Comparison of ENCODE assay signal across 8 cellular contexts in genomic region chr11:72080326-72081183, GRCh38. TPM values are rescaled to one million over a fixed set of nuclear protein-coding genes. Genes with fewer than 3 reads are reported as not detected.
A peak's percentile ranks its signal among the peaks of the same experiment; 100 is the strongest.
DNase-seq lines count a peak whose midpoint lies in the region; ATAC-seq and TF ChIP-seq lines count a peak whose summit lies in the region.

TSS of gene LRRC51 (plus strand) at chr11:72080850. CDS start at chr11:72089084, 8,234 bp downstream.
A gene with protein sequence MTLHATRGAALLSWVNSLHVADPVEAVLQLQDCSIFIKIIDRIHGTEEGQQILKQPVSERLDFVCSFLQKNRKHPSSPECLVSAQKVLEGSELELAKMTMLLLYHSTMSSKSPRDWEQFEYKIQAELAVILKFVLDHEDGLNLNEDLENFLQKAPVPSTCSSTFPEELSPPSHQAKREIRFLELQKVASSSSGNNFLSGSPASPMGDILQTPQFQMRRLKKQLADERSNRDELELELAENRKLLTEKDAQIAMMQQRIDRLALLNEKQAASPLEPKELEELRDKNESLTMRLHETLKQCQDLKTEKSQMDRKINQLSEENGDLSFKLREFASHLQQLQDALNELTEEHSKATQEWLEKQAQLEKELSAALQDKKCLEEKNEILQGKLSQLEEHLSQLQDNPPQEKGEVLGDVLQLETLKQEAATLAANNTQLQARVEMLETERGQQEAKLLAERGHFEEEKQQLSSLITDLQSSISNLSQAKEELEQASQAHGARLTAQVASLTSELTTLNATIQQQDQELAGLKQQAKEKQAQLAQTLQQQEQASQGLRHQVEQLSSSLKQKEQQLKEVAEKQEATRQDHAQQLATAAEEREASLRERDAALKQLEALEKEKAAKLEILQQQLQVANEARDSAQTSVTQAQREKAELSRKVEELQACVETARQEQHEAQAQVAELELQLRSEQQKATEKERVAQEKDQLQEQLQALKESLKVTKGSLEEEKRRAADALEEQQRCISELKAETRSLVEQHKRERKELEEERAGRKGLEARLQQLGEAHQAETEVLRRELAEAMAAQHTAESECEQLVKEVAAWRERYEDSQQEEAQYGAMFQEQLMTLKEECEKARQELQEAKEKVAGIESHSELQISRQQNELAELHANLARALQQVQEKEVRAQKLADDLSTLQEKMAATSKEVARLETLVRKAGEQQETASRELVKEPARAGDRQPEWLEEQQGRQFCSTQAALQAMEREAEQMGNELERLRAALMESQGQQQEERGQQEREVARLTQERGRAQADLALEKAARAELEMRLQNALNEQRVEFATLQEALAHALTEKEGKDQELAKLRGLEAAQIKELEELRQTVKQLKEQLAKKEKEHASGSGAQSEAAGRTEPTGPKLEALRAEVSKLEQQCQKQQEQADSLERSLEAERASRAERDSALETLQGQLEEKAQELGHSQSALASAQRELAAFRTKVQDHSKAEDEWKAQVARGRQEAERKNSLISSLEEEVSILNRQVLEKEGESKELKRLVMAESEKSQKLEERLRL (N-terminal part only) (minus strand): TSS chr11:72080542. CDS start chr11:72035943, 44,599 bp downstream.

- no peaks in the 10 kb centered on the region for H3K27me3 ChIP-seq in vagina

- intact Hi-C loops in vagina (cut with DNase I), result loop anchor here (2.0 kb wide), 1 partner anchor 40 kb away; no protein-coding TSS in a partner anchor

- H3K4me3 ChIP-seq in astrocyte of the cerebellum (ENCODE audit: low read depth, low read length), result peak within 1 kb of the TSS; percentile 74
- peak within 1 kb of the TSS; percentile 68 to 75 for H3K4me3 ChIP-seq in vagina

- in situ Hi-C loops in astrocyte of the cerebellum (cut with HindIII; ENCODE audit: low sequenced_read_pairs), result no loop called here

- DNase-seq in NCI-H2029 (lab: John Stamatoyannopoulos, UW) (peak; percentile 99), T-helper 9 cell (peak; percentile 97), astrocyte of the cerebellum (ENCODE audit: low read depth) (peak; percentile 100), hepatic stellate cell (ENCODE audit: low spot score) (peak; percentile 92), putamen (ENCODE audit: low spot score) (peak; percentile 100), vagina (ENCODE audit: extremely low spot score in 2 of 2) (peak; percentile 100)

- ATAC-seq in GM18508 (IDR thresholded peaks at IDR 0.05; ENCODE audit: insufficient read depth, unreplicated experiment) (peak; percentile 82), HG02981 (IDR thresholded peaks at IDR 0.05; ENCODE audit: unreplicated experiment) (peak; percentile 93)

- TF ChIP-seq CTCF in astrocyte of the cerebellum (IDR thresholded peaks at IDR 0.05; ENCODE audit: low read depth, low read length, missing control alignments) (no peak), vagina (IDR thresholded peaks at IDR 0.05) (no peak)

- no peaks in the 10 kb centered on the region for H3K9me3 ChIP-seq in vagina

- H3K36me3 ChIP-seq in vagina, result peaks cover 0 to 4% of the 10 kb centered on the region in 2 donors

- peak within 1 kb of the TSS; percentile 91 for H3K27ac ChIP-seq in vagina

- peaks cover 30% of the 10 kb centered on the region for H3K4me1 ChIP-seq in vagina

- peak in 1 of 2 donors; percentile 61 for TF ChIP-seq POLR2A in vagina (IDR thresholded peaks at IDR 0.05)

RNA-seq across cellular contexts. Expression of gene LRRC51, which starts in this region (rescaled TPM):
- 5.6 TPM for total RNA-seq in vagina

RNA-seq across cellular contexts. Expression of the second gene that starts in this region (rescaled TPM):
- 314 TPM for total RNA-seq in vagina

Comparison
In these comparisons a context has a peak if more than half of its experiments do, and no peak if none do; other contexts are left out.
1. Peak in every context shown above with its lines: DNase-seq, ATAC-seq, H3K4me3 ChIP-seq and H3K27ac ChIP-seq.